Comparison of ENCODE assay signal across 16 cellular contexts in the genomic region with DNA sequence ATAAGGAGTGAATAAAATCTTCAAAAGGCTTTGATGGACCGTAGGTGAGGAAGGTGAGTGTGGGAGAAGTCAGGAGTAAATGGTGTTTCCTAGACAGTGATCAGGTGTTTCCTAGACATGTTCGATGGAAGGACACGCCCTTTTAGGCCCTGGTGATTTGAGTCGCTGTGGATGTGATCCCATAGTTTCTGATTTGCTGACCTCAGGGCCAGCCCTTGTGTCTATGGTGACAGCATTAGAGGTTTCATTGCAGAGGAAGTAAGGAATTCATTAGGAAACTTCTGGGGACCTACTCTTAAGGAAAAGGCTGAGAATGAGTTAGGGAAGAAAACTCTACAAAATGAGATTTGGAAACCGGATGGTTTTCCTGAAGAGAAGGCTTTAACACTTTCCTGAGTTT. TPM values are rescaled to one million over a fixed set of nuclear protein-coding genes. Genes with fewer than 3 reads are reported as not detected.
"Had no signal": no experiment of that assay in that cellular context is flagged by ENCODE, and none has a peak within 500 bp of the region (broad histone marks: within the 10 kb centered on the region; RNA-seq: fewer than 3 reads in every experiment).

No MANE protein-coding gene starts in this region.

- H3K27ac Mint-ChIP-seq: natural killer cell treated with Interleukin-12 subunit alpha and Interleukin-12 subunit beta and Interleukin-15 and Interleukin-18, amount 100 ng/mL, for 72 hours; stimulated activated memory B cell treated with anti-CD40 and anti-IgM and Interleukin-4, amounts not matched to agents 10 μg/mL and 1 μg/mL and 100 μg/mL, for 72 hours had no signal

- H3K4me1 Mint-ChIP-seq: stimulated activated memory B cell treated with anti-CD40 and anti-IgM and Interleukin-4, amounts not matched to agents 10 μg/mL and 1 μg/mL and 100 μg/mL, for 72 hours had no signal

- H3K36me3 ChIP-seq: pancreas, vagina had no signal

- H3K4me3 Mint-ChIP-seq: natural killer cell treated with Interleukin-12 subunit alpha and Interleukin-12 subunit beta and Interleukin-15 and Interleukin-18, amount 100 ng/mL, for 72 hours; stimulated activated memory B cell treated with anti-CD40 and anti-IgM and Interleukin-4, amounts not matched to agents 10 μg/mL and 1 μg/mL and 100 μg/mL, for 72 hours had no signal

- DNase-seq: activated CD4-positive, alpha-beta T cell treated with anti-CD3 and anti-CD28 coated beads, Interleukin-2, amount 50 U/mL, for 1 hour; activated naive CD4-positive, alpha-beta T cell treated with Interleukin-2 at 50 U/mL for 16 hours; activated T-cell treated with anti-CD3 and anti-CD28 coated beads for 4 hours; aorta; heart right ventricle; pancreas; stimulated activated CD4-positive, alpha-beta T cell treated with anti-CD3 and anti-CD28 coated beads, Interleukin-2, amount 100 ng/mL, for 48 hours had no signal

- H3K9me3 ChIP-seq: pancreas had no signal

- H3K4me3 ChIP-seq: gastroesophageal sphincter, heart right ventricle, pancreas, vagina had no signal

- H3K27me3 Mint-ChIP-seq: stimulated activated memory B cell treated with anti-CD40 and anti-IgM and Interleukin-4, amounts not matched to agents 10 μg/mL and 1 μg/mL and 100 μg/mL, for 72 hours had no signal

- H3K27ac ChIP-seq: vagina had no signal

- ATAC-seq: activated CD4-positive, CD25-positive, alpha-beta regulatory T cell treated with anti-CD3 and anti-CD28 coated beads, Interleukin-2, amount 50 U/mL, for 24 hours; gastroesophageal sphincter; natural killer cell treated with Interleukin-12 subunit alpha and Interleukin-12 subunit beta and Interleukin-15 and Interleukin-18, amount 100 ng/mL, for 72 hours; pancreas; stimulated activated memory B cell treated with anti-CD40 and anti-IgM and Interleukin-4, amounts not matched to agents 10 μg/mL and 1 μg/mL and 100 μg/mL, for 72 hours had no signal

- H3K27me3 ChIP-seq: gastroesophageal sphincter, heart right ventricle, pancreas, vagina had no signal

RNA-seq across cellular contexts. Expression of a gene that starts 31.5 kb away (rescaled TPM):
- total RNA-seq: aorta; dermis microvascular lymphatic vessel endothelial cell; epithelial cell of proximal tubule; gastroesophageal sphincter; heart right ventricle; lung microvascular endothelial cell; natural killer cell treated with Interleukin-12 subunit alpha and Interleukin-12 subunit beta and Interleukin-15 and Interleukin-18, amount 100 ng/mL, for 72 hours; pancreas; renal cortical epithelial cell; vagina had no signal
